7 cellular contexts compared by ENCODE assay signal in the genomic region with DNA sequence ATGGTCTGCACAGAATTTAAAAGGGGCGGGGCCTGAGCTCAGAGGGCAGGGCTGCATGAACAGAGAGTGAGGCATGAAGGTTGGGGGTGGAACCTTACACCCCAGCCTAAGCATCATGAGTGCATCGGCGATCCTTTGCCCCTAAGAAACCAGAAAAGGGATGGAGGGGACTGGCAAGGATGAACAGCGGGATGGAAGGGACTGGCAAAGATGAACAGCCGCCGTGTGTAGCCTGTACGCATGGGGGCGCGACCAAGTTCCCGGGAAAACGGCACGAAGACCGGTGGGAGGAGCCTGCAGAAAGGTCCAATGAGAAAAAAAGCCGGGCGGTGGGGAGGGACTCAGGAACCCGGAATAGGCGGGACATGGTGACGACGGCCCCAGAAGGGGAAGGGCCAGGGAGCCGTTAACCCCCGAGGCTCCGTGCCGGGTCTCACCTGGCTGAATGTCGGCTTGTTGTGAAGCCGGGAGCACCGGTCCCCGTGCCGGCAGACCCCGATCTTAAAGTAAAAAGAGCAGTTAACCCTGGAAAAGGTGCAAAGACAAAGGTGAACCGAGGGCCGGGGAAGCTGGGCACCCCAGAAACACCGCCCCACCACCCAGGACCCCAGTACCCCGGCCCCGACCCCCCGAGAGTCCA. TPM values are rescaled to one million over a fixed set of nuclear protein-coding genes. Genes with fewer than 3 reads are reported as not detected.
A peak's percentile ranks its signal among the peaks of the same experiment; 100 is the strongest.
DNase-seq lines count a peak whose midpoint lies in the region; ATAC-seq and TF ChIP-seq lines count a peak whose summit lies in the region.

No MANE protein-coding gene starts in this region.

- H3K4me3 Mint-ChIP-seq in activated CD4-positive, alpha-beta T cell treated with anti-CD3 and anti-CD28 coated beads for 36 hours: peak overlapping the region; percentile 99
- H3K4me3 Mint-ChIP-seq in chondrocyte (ENCODE audit: unreplicated experiment): peak overlapping the region; percentile 97

- peaks cover 49% of the 10 kb centered on the region for H3K4me1 Mint-ChIP-seq in activated CD4-positive, alpha-beta T cell treated with anti-CD3 and anti-CD28 coated beads for 36 hours
- peaks cover 58% of the 10 kb centered on the region for H3K4me1 Mint-ChIP-seq in chondrocyte (ENCODE audit: low read depth)

- DNase-seq in NCI-H524 (lab: John Stamatoyannopoulos, UW) (peak; percentile 97 to 98), chondrocyte (ENCODE audit: low spot score) (peak; percentile 97), kidney tubule cell (ENCODE audit: low spot score) (peak; percentile 95)
- peak; percentile 96 for DNase-seq in activated CD4-positive, alpha-beta T cell treated with anti-CD3 and anti-CD28 coated beads for 36 hours
- DNase-seq in stimulated activated CD4-positive, alpha-beta T cell treated with anti-CD3 and anti-CD28 coated beads, Interleukin-1b, Interleukin-23, amount 100 ng/mL, for 1 hour (ENCODE audit: low read depth in 2 of 2): peak; percentile 79 to 83

- H3K36me3 Mint-ChIP-seq in activated CD4-positive, alpha-beta T cell treated with anti-CD3 and anti-CD28 coated beads for 36 hours (ENCODE audit: low read depth): peaks cover 30% of the 10 kb centered on the region
- no peaks in the 10 kb centered on the region for H3K36me3 Mint-ChIP-seq in chondrocyte (ENCODE audit: low read depth)

- no peaks in the 10 kb centered on the region for H3K9me3 Mint-ChIP-seq in activated CD4-positive, alpha-beta T cell treated with anti-CD3 and anti-CD28 coated beads for 36 hours (ENCODE audit: low read depth)
- no peaks in the 10 kb centered on the region for H3K9me3 Mint-ChIP-seq in chondrocyte (ENCODE audit: low read depth)

- no peaks in the 10 kb centered on the region for H3K27me3 Mint-ChIP-seq in activated CD4-positive, alpha-beta T cell treated with anti-CD3 and anti-CD28 coated beads for 36 hours
- H3K27me3 Mint-ChIP-seq in chondrocyte (ENCODE audit: low read depth): no peaks in the 10 kb centered on the region

- POLR2A ChIA-PET in activated CD4-positive, alpha-beta T cell treated with anti-CD3 and anti-CD28 coated beads for 36 hours (lab: Charles Lee): interaction anchor here (1.0 to 2.3 kb wide), 4 partner anchors 26 to 186 kb away, joined by 4 to 13 read pairs (median 8); no protein-coding TSS in a partner anchor

- H3K27ac Mint-ChIP-seq in activated CD4-positive, alpha-beta T cell treated with anti-CD3 and anti-CD28 coated beads for 36 hours: peak overlapping the region; percentile 100
- peak overlapping the region; percentile 100 for H3K27ac Mint-ChIP-seq in chondrocyte (ENCODE audit: unreplicated experiment)

- TF ChIP-seq CTCF in chondrocyte (IDR thresholded peaks at IDR 0.05): peak; percentile 77

- intact Hi-C loops in activated CD4-positive, alpha-beta T cell treated with anti-CD3 and anti-CD28 coated beads for 36 hours (cut with DNase I, micrococcal nuclease): loop anchor here (1.0 to 10.0 kb wide), 14 partner anchors 28 to 600 kb away; partner anchors contain the start of genes ARHGAP33 (in 2 of the 2), ETV2 (in 1 of the 2), FXYD7 (in 1 of the 2) and SDHAF1 (in 1 of the 2)

- peak; percentile 84 for TF ChIP-seq POLR2A in GM15510 (IDR thresholded peaks at IDR 0.05; ENCODE audit: borderline replicate concordance, extremely low read depth, insufficient read length)

- ATAC-seq in HG03342 (IDR thresholded peaks at IDR 0.05; ENCODE audit: unreplicated experiment): peak; percentile 23
- peak; percentile 57 for ATAC-seq in activated CD4-positive, alpha-beta T cell treated with anti-CD3 and anti-CD28 coated beads for 36 hours

- CTCF ChIA-PET in activated CD4-positive, alpha-beta T cell treated with anti-CD3 and anti-CD28 coated beads for 36 hours (lab: Charles Lee): interaction anchor here (0.6 to 2.0 kb wide), 8 partner anchors 23 to 398 kb away, joined by 3 to 8 read pairs (median 4); no protein-coding TSS in a partner anchor

RNA-seq across cellular contexts. Expression of gene U2AF1L4, which starts 0.4 kb away (rescaled TPM):
- total RNA-seq in activated CD4-positive, alpha-beta T cell treated with anti-CD3 and anti-CD28 coated beads for 36 hours: 10 to 100 TPM; 31.6 to 37.5 TPM
- 22.9 to 28.8 TPM (median 24.7 TPM) in 3 replicates for total RNA-seq in chondrocyte

RNA-seq across cellular contexts. Expression of gene PSENEN, which starts 0.6 kb away (rescaled TPM):
- total RNA-seq in activated CD4-positive, alpha-beta T cell treated with anti-CD3 and anti-CD28 coated beads for 36 hours: 10 to 100 TPM; 36.0 to 37.9 TPM
- 59.9 to 71.1 TPM (median 61.8 TPM) in 3 replicates for total RNA-seq in chondrocyte

RNA-seq across cellular contexts. Expression of gene IGFLR1, which starts 2.6 kb away (rescaled TPM):
- 10 to 100 TPM; 71.4 to 80.2 TPM for total RNA-seq in activated CD4-positive, alpha-beta T cell treated with anti-CD3 and anti-CD28 coated beads for 36 hours
- total RNA-seq in chondrocyte: 0.59 to 1.4 TPM (median 0.99 TPM) in 3 replicates

RNA-seq across cellular contexts. Expression of gene LIN37, which starts 3.6 kb away (rescaled TPM):
- 10 to 100 TPM in 1 of 2 experiments, 1 to 10 TPM in 1; 8.4 to 12.7 TPM for total RNA-seq in activated CD4-positive, alpha-beta T cell treated with anti-CD3 and anti-CD28 coated beads for 36 hours
- total RNA-seq in chondrocyte: 11.9 to 18.6 TPM (median 13.5 TPM) in 3 replicates

RNA-seq across cellular contexts. Expression of gene HSPB6, which starts 12.0 kb away (rescaled TPM):
- total RNA-seq in activated CD4-positive, alpha-beta T cell treated with anti-CD3 and anti-CD28 coated beads for 36 hours: under 1 TPM; 0.53 to 0.93 TPM
- 0.75 to 5.7 TPM (median 5.0 TPM) in 3 replicates for total RNA-seq in chondrocyte

Comparison
In these comparisons a context has a peak if more than half of its experiments do, and no peak if none do; other contexts are left out.
1. Peak in every context shown above with its lines: DNase-seq and ATAC-seq.
2. RNA of gene IGFLR1, which starts 2.6 kb away (total RNA-seq): 71.4 to 80.2 TPM in activated CD4-positive, alpha-beta T cell treated with anti-CD3 and anti-CD28 coated beads for 36 hours; 0.59 to 1.4 TPM in chondrocyte; every median in the first group is over 10 times any median in the second.